In the genomic region with DNA sequence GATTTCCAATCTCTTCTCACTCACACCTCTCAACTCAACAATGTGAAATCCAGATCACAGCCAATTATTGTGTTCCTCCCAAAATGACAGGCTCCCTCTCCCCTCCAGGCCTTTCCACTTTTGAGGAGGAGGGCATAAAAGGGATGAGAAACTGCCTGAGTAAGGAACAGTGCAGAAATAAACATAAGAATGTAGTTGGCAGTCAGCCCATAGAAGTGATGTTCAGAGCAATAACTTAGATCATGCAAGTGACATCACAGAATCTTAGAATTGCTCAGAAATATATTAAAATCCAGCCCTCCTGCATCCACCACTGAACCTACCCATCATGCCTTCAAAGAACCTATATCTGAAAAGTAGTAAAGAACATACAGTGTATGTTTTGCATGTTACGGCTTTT, we compare ENCODE assay signal across 1 cellular context.
TF ChIP-seq lines count a peak whose summit lies in the region.

No MANE protein-coding gene starts in this region.

TF ChIP-seq in IMR-90, 13 proteins besides CTCF, POLR2A, EP300 and RAD21 (continued from another document):
- TF ChIP-seq, protein P1, sequence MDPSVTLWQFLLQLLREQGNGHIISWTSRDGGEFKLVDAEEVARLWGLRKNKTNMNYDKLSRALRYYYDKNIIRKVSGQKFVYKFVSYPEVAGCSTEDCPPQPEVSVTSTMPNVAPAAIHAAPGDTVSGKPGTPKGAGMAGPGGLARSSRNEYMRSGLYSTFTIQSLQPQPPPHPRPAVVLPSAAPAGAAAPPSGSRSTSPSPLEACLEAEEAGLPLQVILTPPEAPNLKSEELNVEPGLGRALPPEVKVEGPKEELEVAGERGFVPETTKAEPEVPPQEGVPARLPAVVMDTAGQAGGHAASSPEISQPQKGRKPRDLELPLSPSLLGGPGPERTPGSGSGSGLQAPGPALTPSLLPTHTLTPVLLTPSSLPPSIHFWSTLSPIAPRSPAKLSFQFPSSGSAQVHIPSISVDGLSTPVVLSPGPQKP (IDR thresholded peaks at IDR 0.05; ENCODE audit: borderline replicate concordance, low read depth, low read length) = no peak
- no peak for TF ChIP-seq NFE2L2 (IDR thresholded peaks at IDR 0.05; ENCODE audit: low read depth, low read length)
- no peak for TF ChIP-seq RCOR1 (IDR thresholded peaks at IDR 0.05; ENCODE audit: insufficient replicate concordance, low read length)
- no peak for TF ChIP-seq USF2 (IDR thresholded peaks at IDR 0.05; ENCODE audit: low read depth, low read length)
- no peak for TF ChIP-seq CHD1 (IDR thresholded peaks at IDR 0.05; ENCODE audit: low read depth, low read length)
- no peak for TF ChIP-seq CEBPB (IDR thresholded peaks at IDR 0.05; ENCODE audit: low read depth, low read length)
- TF ChIP-seq FOS (IDR thresholded peaks at IDR 0.05; ENCODE audit: low read depth, low read length) = no peak
